ENCODE assay signal across 22 cellular contexts in genomic region chr10:124665558-124665957, GRCh38.
DNase-seq lines count a peak whose midpoint lies in the region; ATAC-seq and TF ChIP-seq lines count a peak whose summit lies in the region.
"Had no signal": no experiment of that assay in that cellular context is flagged by ENCODE, and none has a peak within 500 bp of the region (broad histone marks: within the 10 kb centered on the region; RNA-seq: fewer than 3 reads in every experiment).

No MANE protein-coding gene starts in this region.

- POLR2A ChIA-PET in RWPE1 (lab: Yijun Ruan, JAX; ENCODE audit: low non-redundant PET): no interaction called here

- ATAC-seq in Right ventricle myocardium inferior: no peak
- no peak for ATAC-seq in HG03097 (IDR thresholded peaks at IDR 0.05; ENCODE audit: low FRiP score, unreplicated experiment)
- ATAC-seq: gastroesophageal sphincter, Panc1, right lobe of liver had no signal

- no peaks in the 10 kb centered on the region for H3K27me3 ChIP-seq in right atrium auricular region
- H3K27me3 ChIP-seq in testis: no peaks in the 10 kb centered on the region
- no peaks in the 10 kb centered on the region for H3K27me3 ChIP-seq in spleen (replicated peaks in 1 of 7)
- H3K27me3 ChIP-seq: esophagus muscularis mucosa, gastroesophageal sphincter, right lobe of liver had no signal

- WGBS in testis, 2 donors: 87 to 95% methylated on average over 8 of the region's 8 CpGs
- 91 to 99% (median 94%) methylated on average over 8 of the region's 8 CpGs for WGBS in spleen, 5 donors

- no peaks in the 10 kb centered on the region for H3K36me3 ChIP-seq in right atrium auricular region
- H3K36me3 ChIP-seq in testis (ENCODE audit: low read depth, missing control alignments): no peaks in the 10 kb centered on the region
- H3K36me3 ChIP-seq in spleen: peaks cover 0 to 97% (median 19%) of the 10 kb centered on the region in 6 donors
- H3K36me3 ChIP-seq: right lobe of liver had no signal

- H3K4me1 ChIP-seq in right atrium auricular region (peaks cover 0 to 53% of the 10 kb centered on the region in 2 donors), testis (peaks cover 54% of the 10 kb centered on the region), spleen (peaks cover 23 to 98% (median 56%) of the 10 kb centered on the region in 6 donors)
- H3K4me1 ChIP-seq: right lobe of liver had no signal

- H3K27ac ChIP-seq in right atrium auricular region: no peak overlapping the region
- H3K27ac ChIP-seq in RWPE1: peak overlapping the region; percentile 22; the same call in 1 of the 2 replicates
- peak overlapping the region; percentile 70 to 77 for H3K27ac ChIP-seq in testis
- H3K27ac ChIP-seq in spleen: peak overlapping the region in 1 of 8 donors; percentile 89
- H3K27ac ChIP-seq: esophagus muscularis mucosa, gastroesophageal sphincter, right lobe of liver had no signal

- CTCF ChIA-PET in RWPE1 (lab: Yijun Ruan, JAX): no interaction called here

- H3K4me3 ChIP-seq in right atrium auricular region (no peak overlapping the region), testis (no peak overlapping the region), spleen (no peak overlapping the region)
- H3K4me3 ChIP-seq: esophagus muscularis mucosa, gastroesophageal sphincter, right lobe of liver had no signal

- intact Hi-C loops in Right ventricle myocardium inferior (cut with DNase I): no loop called here
- intact Hi-C loops in testis (cut with DNase I; ENCODE audit: low total_unique reads): no loop called here
- intact Hi-C loops in spleen (cut with DNase I; ENCODE audit: low total_unique reads): loop anchor here (10.0 kb wide), 1 partner anchor 49 kb away; no protein-coding TSS in a partner anchor

- no peaks in the 10 kb centered on the region for H3K9me3 ChIP-seq in right atrium auricular region
- no peaks in the 10 kb centered on the region for H3K9me3 ChIP-seq in testis
- no peaks in the 10 kb centered on the region for H3K9me3 ChIP-seq in spleen
- H3K9me3 ChIP-seq: esophagus muscularis mucosa, gastroesophageal sphincter, right lobe of liver had no signal

- no peak for TF ChIP-seq POLR2A in testis (IDR thresholded peaks at IDR 0.05)
- TF ChIP-seq POLR2A in spleen (IDR thresholded peaks at IDR 0.05): no peak

- no peak for TF ChIP-seq CTCF in right atrium auricular region (IDR thresholded peaks at IDR 0.05)
- no peak for TF ChIP-seq CTCF in RWPE1 (conservative IDR thresholded peaks at IDR 0.05; ENCODE audit: low read depth)
- no peak for TF ChIP-seq CTCF in testis (IDR thresholded peaks at IDR 0.05)
- no peak for TF ChIP-seq CTCF in spleen (IDR thresholded peaks at IDR 0.05 in 8 of 11, conservative IDR thresholded peaks at IDR 0.05 in 3 of 11)

- DNase-seq in Right ventricle myocardium inferior (ENCODE audit: missing footprints): peak; percentile 4
- DNase-seq in right atrium auricular region (ENCODE audit: low spot score): no peak
- DNase-seq in RWPE1 (ENCODE audit: low spot score): no peak
- peak; percentile 70 for DNase-seq in hepatic stellate cell (ENCODE audit: low spot score)
- no peak for DNase-seq in testis
- no peak for DNase-seq in stimulated activated CD8-positive, alpha-beta memory T cell treated with anti-CD3 and anti-CD28 coated beads, Interleukin-4, amount 100 ng/mL, for 48 hours
- no peak for DNase-seq in spleen
- DNase-seq: activated naive CD4-positive, alpha-beta T cell; activated T-cell treated with anti-CD3 and anti-CD28 coated beads for 4 hours; anterior cingulate cortex; C1 segment of cervical spinal cord; cerebellar nuclear complex; effector CD4-positive, alpha-beta T cell; KG1; NCI-H1048; NCI-H2029; occipital lobe; right lobe of liver had no signal

Comparison
In these comparisons a context has a peak if more than half of its experiments do, and no peak if none do; other contexts are left out.
1. DNase-seq: peak in Right ventricle myocardium inferior (single experiment) and hepatic stellate cell (single experiment); none in right atrium auricular region (single experiment), RWPE1 (single experiment), testis (single experiment), stimulated activated CD8-positive, alpha-beta memory T cell treated with anti-CD3 and anti-CD28 coated beads, Interleukin-4, amount 100 ng/mL, for 48 hours (single experiment) and spleen (single experiment).
2. H3K27ac ChIP-seq: peak in RWPE1 (single experiment) and testis (2 of 2); none in right atrium auricular region (0 of 2).